In the genomic region with DNA sequence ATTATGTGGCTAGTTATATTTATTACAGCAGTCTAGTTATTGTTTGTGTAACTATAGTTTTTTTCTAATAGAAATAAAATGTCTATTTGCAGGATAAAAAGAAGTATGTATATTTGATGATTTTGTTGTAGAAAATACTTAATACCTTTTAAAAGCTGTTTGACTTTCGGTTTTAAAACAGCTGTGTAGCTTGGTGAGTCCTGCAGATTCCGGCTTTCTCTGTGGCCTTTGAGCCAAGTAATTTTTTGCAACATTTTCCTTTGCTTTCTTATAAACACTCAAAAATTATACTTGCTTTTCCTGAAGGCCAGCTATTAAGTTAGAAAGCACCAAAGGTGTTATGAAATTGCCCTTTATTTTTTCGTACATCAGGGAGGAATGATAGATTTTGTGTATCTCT, we compare ENCODE assay signal across 10 cellular contexts.
A peak's percentile ranks its signal among the peaks of the same experiment; 100 is the strongest.
DNase-seq lines count a peak whose midpoint lies in the region; ATAC-seq and TF ChIP-seq lines count a peak whose summit lies in the region.
"Had no signal": no experiment of that assay in that cellular context is flagged by ENCODE, and none has a peak within 500 bp of the region (broad histone marks: within the 10 kb centered on the region; RNA-seq: fewer than 3 reads in every experiment).

No MANE protein-coding gene starts in this region.

- H3K27ac Mint-ChIP-seq in T-helper 17 cell (peak overlapping the region; percentile 97), immature natural killer cell (peak overlapping the region; percentile 88 to 98 (median 96))
- peak overlapping the region in 2 of 10 donors; percentile 81 to 94 for H3K27ac Mint-ChIP-seq in naive thymus-derived CD8-positive, alpha-beta T cell

- H3K4me1 Mint-ChIP-seq in T-helper 17 cell (peaks cover 45% of the 10 kb centered on the region), immature natural killer cell (peaks cover 31 to 38% of the 10 kb centered on the region in 2 donors)
- peaks cover 19 to 36% (median 27%) of the 10 kb centered on the region in 4 donors for H3K4me1 Mint-ChIP-seq in naive thymus-derived CD8-positive, alpha-beta T cell

- peaks cover 6 to 9% of the 10 kb centered on the region in 2 experiments; a peak in 2 of 4 replicates for H3K4me1 ChIP-seq in SK-N-SH (ENCODE audit: control insufficient read depth in 1 of 2, insufficient read depth in 2 of 2, low read depth in 1 of 2, low read length in 1 of 2)

- DNase-seq in SK-N-SH (no peak), T-helper 17 cell (no peak), immature natural killer cell (peak in 1 of 3 donors; percentile 29), stromal cell of bone marrow (ENCODE audit: low read depth) (peak; percentile 54), activated gamma-delta T cell (lab: John Stamatoyannopoulos, UW) (no peak), G401 (ENCODE audit: low spot score) (no peak)
- DNase-seq in naive thymus-derived CD8-positive, alpha-beta T cell, result no peak
- DNase-seq: NCI-H510A treated with DMSO at 0.1 percent for 48 hours; stimulated activated CD4-positive, alpha-beta T cell treated with anti-CD3 and anti-CD28 coated beads, Interleukin-4, amount 100 ng/mL, for 1 hour had no signal

- no peaks in the 10 kb centered on the region for H4K20me1 ChIP-seq in SK-N-SH (ENCODE audit: insufficient read depth)

- no peak for TF ChIP-seq RAD21 in SK-N-SH (IDR thresholded peaks at IDR 0.05; ENCODE audit: low read length)

- POLR2A ChIA-PET in SK-N-SH (lab: Yijun Ruan, JAX), result interaction anchor here (0.7 kb wide), 1 partner anchor 147 kb away, joined by 5 read pairs; no protein-coding TSS in a partner anchor
- POLR2A ChIA-PET in naive thymus-derived CD8-positive, alpha-beta T cell (lab: Charles Lee), result no interaction called here

- H3K9me3 ChIP-seq in SK-N-SH (no peaks in the 10 kb centered on the region), T-helper 17 cell (ENCODE audit: control insufficient read depth, low read length, poor library complexity, severe bottlenecking) (no peaks in the 10 kb centered on the region)

- H3K4me2 ChIP-seq in SK-N-SH, result peak overlapping the region; percentile 85; the same call in 1 of the 2 replicates

- no peak for ATAC-seq in SK-N-SH treated with all-trans-retinoic acid at 6 μM for 48 hours
- ATAC-seq in T-helper 17 cell, result no peak
- no peak for ATAC-seq in naive thymus-derived CD8-positive, alpha-beta T cell

- peak overlapping the region; percentile 90 to 97; a peak in 3 of 4 replicates for H3K27ac ChIP-seq in SK-N-SH (ENCODE audit: low read depth in 2 of 2, low read length in 1 of 2)

- CTCF ChIA-PET in SK-N-SH (lab: Yijun Ruan, JAX), result interaction anchor here (1.1 to 2.9 kb wide), 8 partner anchors 12 to 361 kb away, joined by 3 to 27 read pairs (median 7); no protein-coding TSS in a partner anchor

- TF ChIP-seq CTCF in SK-N-SH (IDR thresholded peaks at IDR 0.05), result no peak

- H2AFZ ChIP-seq in SK-N-SH (ENCODE audit: low read depth), result peak overlapping the region; percentile 94

- no peaks in the 10 kb centered on the region for H3K9me3 Mint-ChIP-seq in immature natural killer cell
- no peaks in the 10 kb centered on the region for H3K9me3 Mint-ChIP-seq in naive thymus-derived CD8-positive, alpha-beta T cell

- in situ Hi-C loops in G401 (cut with HindIII; ENCODE audit: low sequenced_read_pairs), result no loop called here

- H3F3A ChIP-seq in SK-N-SH (replicated peaks; ENCODE audit: insufficient read depth), result no peaks in the 10 kb centered on the region

- no peak for TF ChIP-seq EP300 in SK-N-SH (IDR thresholded peaks at IDR 0.05; ENCODE audit: borderline replicate concordance in 1 of 2, low read depth in 1 of 2, low read length in 1 of 2)

- peak overlapping the region; percentile 72; the same call in 1 of the 2 replicates for H3K9ac ChIP-seq in SK-N-SH

- no peaks in the 10 kb centered on the region for H3K79me2 ChIP-seq in SK-N-SH (ENCODE audit: insufficient read depth)

- H3K4me3 ChIP-seq in SK-N-SH (ENCODE audit: low read depth in 2 of 2, low read length in 1 of 2), result no peak overlapping the region; a peak in 1 of 4 replicates

- H3K27me3 ChIP-seq in SK-N-SH (ENCODE audit: insufficient read depth), result no peaks in the 10 kb centered on the region

- H3K27me3 Mint-ChIP-seq in T-helper 17 cell, result no peaks in the 10 kb centered on the region
- H3K27me3 Mint-ChIP-seq in immature natural killer cell (ENCODE audit: low read depth in 3 of 3), result peaks cover 0 to 2% (median 0%) of the 10 kb centered on the region in 3 donors
- H3K27me3 Mint-ChIP-seq in naive thymus-derived CD8-positive, alpha-beta T cell, result peaks cover 0 to 1% (median 0%) of the 10 kb centered on the region in 5 donors

- H3K4me3 Mint-ChIP-seq in T-helper 17 cell (peak overlapping the region; percentile 93), immature natural killer cell (peak overlapping the region; percentile 92 to 99 (median 96))
- peak overlapping the region in 3 of 10 donors; percentile 88 to 90 (median 89) for H3K4me3 Mint-ChIP-seq in naive thymus-derived CD8-positive, alpha-beta T cell

- H3K36me3 Mint-ChIP-seq in T-helper 17 cell (ENCODE audit: low read depth), result no peaks in the 10 kb centered on the region
- H3K36me3 Mint-ChIP-seq in immature natural killer cell, result no peaks in the 10 kb centered on the region
- no peaks in the 10 kb centered on the region for H3K36me3 Mint-ChIP-seq in naive thymus-derived CD8-positive, alpha-beta T cell

- no peaks in the 10 kb centered on the region for H3K36me3 ChIP-seq in SK-N-SH (replicated peaks in 1 of 2; ENCODE audit: control insufficient read depth in 1 of 2, insufficient read depth in 2 of 2, low read length in 1 of 2)

- H3K9me2 ChIP-seq in SK-N-SH, result no peaks in the 10 kb centered on the region

- WGBS in SK-N-SH (ENCODE audit: low lambda C conversion rate), result 71% methylated on average over 3 of the region's 3 CpGs

TF ChIP-seq in SK-N-SH, 30 proteins besides CTCF, POLR2A, EP300 and RAD21:
- TF ChIP-seq JUND (IDR thresholded peaks at IDR 0.05) (no peak), ELF1 (IDR thresholded peaks at IDR 0.05) (no peak), NRF1 (IDR thresholded peaks at IDR 0.05; ENCODE audit: low read depth, low read length) (no peak), FOXM1 (IDR thresholded peaks at IDR 0.05; ENCODE audit: low read depth) (no peak), FOXJ3 (CRISPR knock-in tag; IDR thresholded peaks at IDR 0.05) (no peak), GABPA (IDR thresholded peaks at IDR 0.05; ENCODE audit: low read depth) (no peak), YY1 (IDR thresholded peaks at IDR 0.05; ENCODE audit: low read depth) (no peak), EZH2phosphoT487 (IDR thresholded peaks at IDR 0.05; ENCODE audit: borderline replicate concordance, low read depth) (no peak), FOSL2 (IDR thresholded peaks at IDR 0.05; ENCODE audit: borderline replicate concordance, low read depth) (no peak), RXRA (IDR thresholded peaks at IDR 0.05; ENCODE audit: borderline replicate concordance, low read depth) (no peak), NFIC (IDR thresholded peaks at IDR 0.05; ENCODE audit: borderline replicate concordance) (no peak), RFX5 (IDR thresholded peaks at IDR 0.05; ENCODE audit: low read length) (no peak)
- TF ChIP-seq, protein P1, sequence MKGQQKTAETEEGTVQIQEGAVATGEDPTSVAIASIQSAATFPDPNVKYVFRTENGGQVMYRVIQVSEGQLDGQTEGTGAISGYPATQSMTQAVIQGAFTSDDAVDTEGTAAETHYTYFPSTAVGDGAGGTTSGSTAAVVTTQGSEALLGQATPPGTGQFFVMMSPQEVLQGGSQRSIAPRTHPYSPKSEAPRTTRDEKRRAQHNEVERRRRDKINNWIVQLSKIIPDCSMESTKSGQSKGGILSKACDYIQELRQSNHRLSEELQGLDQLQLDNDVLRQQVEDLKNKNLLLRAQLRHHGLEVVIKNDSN (IDR thresholded peaks at IDR 0.05; ENCODE audit: borderline replicate concordance, low read depth), result no peak
TF ChIP-seq in SK-N-SH: peak in this region for 0.

TF ChIP-seq in SK-N-SH treated with all-trans-retinoic acid at 6 μM for 48 hours, 23 proteins besides CTCF, POLR2A, EP300 and RAD21:
- TF ChIP-seq RARB (CRISPR knock-in tag; IDR thresholded peaks at IDR 0.05), result no peak
- no peak for TF ChIP-seq BACH2 (CRISPR knock-in tag; IDR thresholded peaks at IDR 0.05; ENCODE audit: borderline replicate concordance)
- no peak for TF ChIP-seq ISL1 (CRISPR knock-in tag; IDR thresholded peaks at IDR 0.05)
- TF ChIP-seq ZC3H10 (CRISPR knock-in tag; IDR thresholded peaks at IDR 0.05), result no peak
- TF ChIP-seq, protein P2, sequence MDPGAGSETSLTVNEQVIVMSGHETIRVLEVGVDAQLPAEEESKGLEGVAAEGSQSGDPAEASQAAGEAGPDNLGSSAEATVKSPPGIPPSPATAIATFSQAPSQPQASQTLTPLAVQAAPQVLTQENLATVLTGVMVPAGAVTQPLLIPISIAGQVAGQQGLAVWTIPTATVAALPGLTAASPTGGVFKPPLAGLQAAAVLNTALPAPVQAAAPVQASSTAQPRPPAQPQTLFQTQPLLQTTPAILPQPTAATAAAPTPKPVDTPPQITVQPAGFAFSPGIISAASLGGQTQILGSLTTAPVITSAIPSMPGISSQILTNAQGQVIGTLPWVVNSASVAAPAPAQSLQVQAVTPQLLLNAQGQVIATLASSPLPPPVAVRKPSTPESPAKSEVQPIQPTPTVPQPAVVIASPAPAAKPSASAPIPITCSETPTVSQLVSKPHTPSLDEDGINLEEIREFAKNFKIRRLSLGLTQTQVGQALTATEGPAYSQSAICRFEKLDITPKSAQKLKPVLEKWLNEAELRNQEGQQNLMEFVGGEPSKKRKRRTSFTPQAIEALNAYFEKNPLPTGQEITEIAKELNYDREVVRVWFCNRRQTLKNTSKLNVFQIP (CRISPR knock-in tag; IDR thresholded peaks at IDR 0.05; ENCODE audit: borderline replicate concordance, low read depth), result no peak
- no peak for TF ChIP-seq ARNTL (CRISPR knock-in tag; IDR thresholded peaks at IDR 0.05; ENCODE audit: borderline replicate concordance, low read depth)
